1 cellular context compared by ENCODE assay signal in genomic region chr7:129741743-129742213, GRCh38.
TF ChIP-seq lines count a peak whose summit lies in the region.

No MANE protein-coding gene starts in this region.

TF ChIP-seq in K562, 482 proteins besides CTCF, POLR2A, EP300 and RAD21 (continued from another document):
- TF ChIP-seq USF1 (CRISPR knock-in tag; IDR thresholded peaks at IDR 0.05), result no peak
- TF ChIP-seq ARID3B (CRISPR knock-in tag; IDR thresholded peaks at IDR 0.05; ENCODE audit: borderline replicate concordance), result no peak
- TF ChIP-seq DDX20 (tag; IDR thresholded peaks at IDR 0.05; ENCODE audit: low read depth), result no peak
- no peak for TF ChIP-seq PKNOX1 (IDR thresholded peaks at IDR 0.05)
- no peak for TF ChIP-seq TCFL5 (CRISPR knock-in tag; conservative IDR thresholded peaks at IDR 0.05)
- no peak for TF ChIP-seq GATAD2A (IDR thresholded peaks at IDR 0.05)
- TF ChIP-seq PML (IDR thresholded peaks at IDR 0.05; ENCODE audit: low read length), result no peak
- no peak for TF ChIP-seq ZNF699 (CRISPR knock-in tag; IDR thresholded peaks at IDR 0.05; ENCODE audit: insufficient replicate concordance)
- TF ChIP-seq KLF6 (CRISPR knock-in tag; IDR thresholded peaks at IDR 0.05; ENCODE audit: borderline replicate concordance), result no peak
- no peak for TF ChIP-seq E2F6 (IDR thresholded peaks at IDR 0.05; ENCODE audit: borderline replicate concordance in 1 of 2, extremely low read depth in 1 of 2, insufficient read depth in 1 of 2, insufficient read length in 1 of 2, low read depth in 1 of 2, low read length in 1 of 2, poor library complexity in 1 of 2, severe bottlenecking in 1 of 2)
- peak; percentile 11; the same call in 1 of the 2 replicates for TF ChIP-seq PHF8 (IDR thresholded peaks at IDR 0.05; ENCODE audit: borderline replicate concordance, low read length)
- peak; percentile 98 for TF ChIP-seq MAFF (IDR thresholded peaks at IDR 0.05; ENCODE audit: low read length)
- TF ChIP-seq CTCFL (IDR thresholded peaks at IDR 0.05; ENCODE audit: borderline replicate concordance, insufficient read depth, low read depth, low read length, poor library complexity, severe bottlenecking), result no peak
- TF ChIP-seq HOMEZ (CRISPR knock-in tag; IDR thresholded peaks at IDR 0.05), result no peak
- TF ChIP-seq CSDE1 (IDR thresholded peaks at IDR 0.05), result no peak
- peak; percentile 93 for TF ChIP-seq C11orf30 (IDR thresholded peaks at IDR 0.05; ENCODE audit: low read depth)
- TF ChIP-seq SMC3 (conservative IDR thresholded peaks at IDR 0.05; ENCODE audit: insufficient read depth, low read depth, low read length), result no peak
- TF ChIP-seq ZNF316 (IDR thresholded peaks at IDR 0.05), result peak; percentile 97
- no peak for TF ChIP-seq CREM (IDR thresholded peaks at IDR 0.05; ENCODE audit: low read depth)
- no peak for TF ChIP-seq SMARCB1 (IDR thresholded peaks at IDR 0.05; ENCODE audit: insufficient read length, low read depth)
